Comparison of ENCODE assay signal across 11 cellular contexts in the genomic region with DNA sequence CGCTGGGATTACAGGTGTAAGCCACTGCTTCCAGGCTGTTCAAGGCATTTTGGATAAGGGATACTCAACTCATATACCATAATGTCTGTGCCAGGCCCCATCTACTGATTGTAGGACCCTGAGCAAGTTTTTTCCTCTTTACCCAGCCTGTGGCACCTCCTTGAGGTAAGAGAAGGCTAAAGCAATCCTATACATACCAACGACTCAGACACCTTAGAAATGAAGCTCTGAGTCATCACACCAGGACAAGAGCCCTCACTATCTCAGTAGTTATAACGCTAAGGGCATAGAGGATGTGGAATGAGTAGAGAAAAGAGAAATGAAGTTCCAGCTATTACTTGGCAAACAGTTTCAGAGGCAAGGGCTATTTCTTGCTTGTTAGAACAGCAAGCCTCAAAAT. TPM values are rescaled to one million over a fixed set of nuclear protein-coding genes. Genes with fewer than 3 reads are reported as not detected.
DNase-seq lines count a peak whose midpoint lies in the region; ATAC-seq and TF ChIP-seq lines count a peak whose summit lies in the region.
"Had no signal": no experiment of that assay in that cellular context is flagged by ENCODE, and none has a peak within 500 bp of the region (broad histone marks: within the 10 kb centered on the region; RNA-seq: fewer than 3 reads in every experiment).

No MANE protein-coding gene starts in this region.

- TF ChIP-seq CTCF in cardiac fibroblast (IDR thresholded peaks at IDR 0.05; ENCODE audit: low read depth, low read length) (no peak), left lung (IDR thresholded peaks at IDR 0.05) (no peak)

- no peak overlapping the region for H3K4me3 Mint-ChIP-seq in activated naive CD8-positive, alpha-beta T cell treated with anti-CD3 and anti-CD28 coated beads, Interleukin-2, amount 10 ng/mL, durations not matched to agents 7 days and 5 days
- no peak overlapping the region for H3K4me3 Mint-ChIP-seq in activated naive CD8-positive, alpha-beta T cell treated with anti-CD3 and anti-CD28 coated beads for 36 hours
- H3K4me3 Mint-ChIP-seq: CD4-positive, alpha-beta T cell had no signal

- H3K36me3 Mint-ChIP-seq in activated naive CD8-positive, alpha-beta T cell treated with anti-CD3 and anti-CD28 coated beads, Interleukin-2, amount 10 ng/mL, durations not matched to agents 7 days and 5 days = peaks cover 4% of the 10 kb centered on the region
- no peaks in the 10 kb centered on the region for H3K36me3 Mint-ChIP-seq in activated naive CD8-positive, alpha-beta T cell treated with anti-CD3 and anti-CD28 coated beads for 36 hours

- DNase-seq in activated naive CD8-positive, alpha-beta T cell treated with anti-CD3 and anti-CD28 coated beads, Interleukin-2, amount 10 ng/mL, durations not matched to agents 7 days and 5 days = no peak
- DNase-seq in activated naive CD8-positive, alpha-beta T cell treated with anti-CD3 and anti-CD28 coated beads for 36 hours = no peak
- DNase-seq in NCI-H226 (peak; percentile 59), cardiac fibroblast (ENCODE audit: low read depth in 2 of 2) (peak; percentile 8 to 26), anterior cingulate cortex (lab: John Stamatoyannopoulos, UW) (no peak), left lung (no peak), ureter (ENCODE audit: low spot score) (no peak)
- DNase-seq in stimulated activated naive CD8-positive, alpha-beta T cell treated with anti-CD3 and anti-CD28 coated beads, Interleukin-15, Interleukin-2, amounts not matched to agents 100 U/mL and 50 U/mL, for 24 hours = no peak
- DNase-seq: activated gamma-delta T cell; CD4-positive, alpha-beta T cell; SHP77 treated with DMSO at 0.1 percent for 48 hours had no signal

- intact Hi-C loops in left lung (cut with DNase I) = no loop called here

- H3K4me3 ChIP-seq in cardiac fibroblast (replicated peaks in 1 of 2; ENCODE audit: low read depth in 2 of 2, low read length in 2 of 2) = no peak overlapping the region
- no peak overlapping the region for H3K4me3 ChIP-seq in left lung

- H3K27me3 Mint-ChIP-seq in activated naive CD8-positive, alpha-beta T cell treated with anti-CD3 and anti-CD28 coated beads, Interleukin-2, amount 10 ng/mL, durations not matched to agents 7 days and 5 days = no peaks in the 10 kb centered on the region
- no peaks in the 10 kb centered on the region for H3K27me3 Mint-ChIP-seq in activated naive CD8-positive, alpha-beta T cell treated with anti-CD3 and anti-CD28 coated beads for 36 hours
- H3K27me3 Mint-ChIP-seq: CD4-positive, alpha-beta T cell had no signal

- peaks cover 0 to 7% of the 10 kb centered on the region in 2 donors for H3K4me1 ChIP-seq in left lung

- POLR2A ChIA-PET in activated naive CD8-positive, alpha-beta T cell treated with anti-CD3 and anti-CD28 coated beads, Interleukin-2, amount 10 ng/mL, durations not matched to agents 7 days and 5 days (lab: Charles Lee) = interaction anchor here (2.0 kb wide), 1 partner anchor 123 kb away, joined by 8 read pairs; a partner anchor contains a TSS

- no peak overlapping the region for H3K27ac Mint-ChIP-seq in activated naive CD8-positive, alpha-beta T cell treated with anti-CD3 and anti-CD28 coated beads, Interleukin-2, amount 10 ng/mL, durations not matched to agents 7 days and 5 days
- H3K27ac Mint-ChIP-seq in activated naive CD8-positive, alpha-beta T cell treated with anti-CD3 and anti-CD28 coated beads for 36 hours = no peak overlapping the region
- H3K27ac Mint-ChIP-seq: CD4-positive, alpha-beta T cell had no signal

- H3K4me1 Mint-ChIP-seq in activated naive CD8-positive, alpha-beta T cell treated with anti-CD3 and anti-CD28 coated beads, Interleukin-2, amount 10 ng/mL, durations not matched to agents 7 days and 5 days = peaks cover 30% of the 10 kb centered on the region
- peaks cover 30% of the 10 kb centered on the region for H3K4me1 Mint-ChIP-seq in activated naive CD8-positive, alpha-beta T cell treated with anti-CD3 and anti-CD28 coated beads for 36 hours

- H3K9me3 Mint-ChIP-seq in activated naive CD8-positive, alpha-beta T cell treated with anti-CD3 and anti-CD28 coated beads, Interleukin-2, amount 10 ng/mL, durations not matched to agents 7 days and 5 days = no peaks in the 10 kb centered on the region
- H3K9me3 Mint-ChIP-seq in activated naive CD8-positive, alpha-beta T cell treated with anti-CD3 and anti-CD28 coated beads for 36 hours = no peaks in the 10 kb centered on the region
- H3K9me3 Mint-ChIP-seq: CD4-positive, alpha-beta T cell had no signal

- no peaks in the 10 kb centered on the region for H3K36me3 ChIP-seq in left lung

- no peaks in the 10 kb centered on the region for H3K9me3 ChIP-seq in left lung

- H3K27ac ChIP-seq in left lung = no peak overlapping the region

- no peaks in the 10 kb centered on the region for H3K27me3 ChIP-seq in left lung

- ATAC-seq in activated naive CD8-positive, alpha-beta T cell treated with anti-CD3 and anti-CD28 coated beads, Interleukin-2, amount 10 ng/mL, durations not matched to agents 7 days and 5 days (ENCODE audit: low read depth) = peak; percentile 35
- peak; percentile 81 for ATAC-seq in stimulated activated naive CD8-positive, alpha-beta T cell treated with anti-CD3 and anti-CD28 coated beads, Interleukin-15, Interleukin-2, amounts not matched to agents 100 U/mL and 50 U/mL, for 24 hours
- no peak for ATAC-seq in left lung

RNA-seq across cellular contexts. Expression of a gene that starts 16.9 kb away (rescaled TPM):
- 10 to 100 TPM; 34.3 to 35.5 TPM for total RNA-seq in activated naive CD8-positive, alpha-beta T cell treated with anti-CD3 and anti-CD28 coated beads, Interleukin-2, amount 10 ng/mL, durations not matched to agents 7 days and 5 days
- 10 to 100 TPM; 16.3 to 17.1 TPM for total RNA-seq in activated naive CD8-positive, alpha-beta T cell treated with anti-CD3 and anti-CD28 coated beads for 36 hours
- 10 to 100 TPM; 28.6 to 37.9 TPM for total RNA-seq in left lung
- 21.0 TPM for total RNA-seq in ureter

RNA-seq across cellular contexts. Expression of a gene that starts 44.6 kb away (rescaled TPM):
- total RNA-seq in activated naive CD8-positive, alpha-beta T cell treated with anti-CD3 and anti-CD28 coated beads, Interleukin-2, amount 10 ng/mL, durations not matched to agents 7 days and 5 days = 10 to 100 TPM; 32.2 to 32.4 TPM
- 10 to 100 TPM; 19.9 to 21.8 TPM for total RNA-seq in activated naive CD8-positive, alpha-beta T cell treated with anti-CD3 and anti-CD28 coated beads for 36 hours
- 10 to 100 TPM; 14.5 to 16.6 TPM for total RNA-seq in left lung
- total RNA-seq in ureter = 6.5 TPM

Comparison
In these comparisons a context has a peak if more than half of its experiments do, and no peak if none do; other contexts are left out.
1. DNase-seq: peak in NCI-H226 (single experiment) and cardiac fibroblast (2 of 2); none in activated naive CD8-positive, alpha-beta T cell treated with anti-CD3 and anti-CD28 coated beads, Interleukin-2, amount 10 ng/mL, durations not matched to agents 7 days and 5 days (single experiment), activated naive CD8-positive, alpha-beta T cell treated with anti-CD3 and anti-CD28 coated beads for 36 hours (single experiment), stimulated activated naive CD8-positive, alpha-beta T cell treated with anti-CD3 and anti-CD28 coated beads, Interleukin-15, Interleukin-2, amounts not matched to agents 100 U/mL and 50 U/mL, for 24 hours (single experiment), anterior cingulate cortex (0 of 58), left lung (0 of 2) and ureter (single experiment).